In the genomic region with DNA sequence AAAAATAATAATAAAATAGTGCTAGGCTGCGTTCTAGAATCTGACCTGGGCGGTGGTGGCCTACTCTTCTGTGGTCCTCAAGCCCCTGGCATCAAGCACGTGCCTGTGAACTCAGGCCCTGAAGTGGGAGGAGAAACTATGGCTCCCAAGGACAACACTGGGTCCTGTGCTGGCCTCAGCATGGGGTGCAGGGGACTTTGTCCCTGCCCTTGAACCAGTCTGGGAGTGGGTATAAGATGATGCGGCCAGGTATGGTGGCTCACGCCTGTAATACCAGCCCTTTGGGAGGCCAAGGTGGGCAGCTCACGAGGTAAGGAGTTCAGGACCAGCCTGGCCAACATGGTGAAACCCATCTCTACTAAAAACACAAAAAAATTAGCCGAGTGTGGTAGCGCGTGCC, we compare ENCODE assay signal across 28 cellular contexts. TPM values are rescaled to one million over a fixed set of nuclear protein-coding genes. Genes with fewer than 3 reads are reported as not detected.
"Had no signal": no experiment of that assay in that cellular context is flagged by ENCODE, and none has a peak within 500 bp of the region (broad histone marks: within the 10 kb centered on the region; RNA-seq: fewer than 3 reads in every experiment).

No MANE protein-coding gene starts in this region.

- DNase-seq: activated B cell treated with CpG ODN at 0.5 μM for 24 hours; activated CD4-positive, alpha-beta memory T cell treated with anti-CD3 and anti-CD28 coated beads for 36 hours; activated CD4-positive, alpha-beta T cell treated with anti-CD3 and anti-CD28 coated beads for 1 hour; activated CD4-positive, alpha-beta T cell treated with anti-CD3 and anti-CD28 coated beads, Interleukin-2, amount 10 ng/mL, durations not matched to agents 7 days and 5 days; activated effector memory CD4-positive, alpha-beta T cell treated with Interleukin-2 at 50 U/mL for 16 hours; activated naive CD4-positive, alpha-beta T cell; activated T-cell treated with anti-CD3 and anti-CD28 coated beads, Interleukin-2, amount 50 U/mL, for 24 hours; central memory CD4-positive, alpha-beta T cell; Karpas-422; MM.1S; NCI-H1048; NCI-H146; NCI-H187 treated with DMSO at 0.1 percent for 48 hours; NCI-H2107; NCI-H345; NCI-H510A; NCI-H526 treated with DMSO at 0.1 percent for 48 hours; NCI-H82; T-cell; T-helper 2 cell; T1000 had no signal

- H3K4me3 ChIP-seq: ascending aorta, body of pancreas, K562, SK-N-MC had no signal

- H3K27me3 ChIP-seq: ascending aorta, body of pancreas had no signal

- ATAC-seq: body of pancreas, Right ventricle myocardium inferior, T-cell had no signal

- H3K27me3 Mint-ChIP-seq: activated B cell treated with CpG ODN at 0.5 μM for 24 hours; activated CD4-positive, alpha-beta memory T cell treated with anti-CD3 and anti-CD28 coated beads for 36 hours; activated CD4-positive, alpha-beta T cell treated with anti-CD3 and anti-CD28 coated beads, Interleukin-2, amount 10 ng/mL, durations not matched to agents 7 days and 5 days; activated naive CD4-positive, alpha-beta T cell treated with anti-CD3 and anti-CD28 coated beads, Interleukin-2, amount 50 U/mL, for 24 hours; activated T-cell treated with anti-CD3 and anti-CD28 coated beads, Interleukin-2, amount 50 U/mL, for 24 hours; T-cell had no signal

- H3K4me1 ChIP-seq: ascending aorta, body of pancreas had no signal

- H3K36me3 ChIP-seq: ascending aorta had no signal

- H3K9me3 ChIP-seq: ascending aorta, body of pancreas had no signal

- H3K27ac ChIP-seq: ascending aorta, body of pancreas, SK-N-MC had no signal

- H3K27ac Mint-ChIP-seq: activated B cell treated with CpG ODN at 0.5 μM for 24 hours; activated CD4-positive, alpha-beta memory T cell treated with anti-CD3 and anti-CD28 coated beads for 36 hours; activated CD4-positive, alpha-beta T cell treated with anti-CD3 and anti-CD28 coated beads, Interleukin-2, amount 10 ng/mL, durations not matched to agents 7 days and 5 days; activated naive CD4-positive, alpha-beta T cell treated with anti-CD3 and anti-CD28 coated beads, Interleukin-2, amount 50 U/mL, for 24 hours; activated T-cell treated with anti-CD3 and anti-CD28 coated beads, Interleukin-2, amount 50 U/mL, for 24 hours; activated T-helper 1 cell treated with anti-CD3 and anti-CD28 coated beads, Interleukin-12 subunit alpha, Interleukin-12 subunit beta, Interleukin-2, Interleukin-4 antibody, amounts not matched to agents 30 ng/mL and 10 ng/mL and 1 ng/mL, durations not matched to agents 14 hours and 24 hours and 36 hours; T-cell had no signal

- H3K9me3 Mint-ChIP-seq: activated B cell treated with CpG ODN at 0.5 μM for 24 hours; activated CD4-positive, alpha-beta memory T cell treated with anti-CD3 and anti-CD28 coated beads for 36 hours; activated CD4-positive, alpha-beta T cell treated with anti-CD3 and anti-CD28 coated beads, Interleukin-2, amount 10 ng/mL, durations not matched to agents 7 days and 5 days; activated naive CD4-positive, alpha-beta T cell treated with anti-CD3 and anti-CD28 coated beads, Interleukin-2, amount 50 U/mL, for 24 hours; activated T-cell treated with anti-CD3 and anti-CD28 coated beads, Interleukin-2, amount 50 U/mL, for 24 hours; activated T-helper 1 cell treated with anti-CD3 and anti-CD28 coated beads, Interleukin-12 subunit alpha, Interleukin-12 subunit beta, Interleukin-2, Interleukin-4 antibody, amounts not matched to agents 30 ng/mL and 10 ng/mL and 1 ng/mL, durations not matched to agents 14 hours and 24 hours and 36 hours; T-cell had no signal

- H3K4me3 Mint-ChIP-seq: activated B cell treated with CpG ODN at 0.5 μM for 24 hours; activated CD4-positive, alpha-beta memory T cell treated with anti-CD3 and anti-CD28 coated beads for 36 hours; activated CD4-positive, alpha-beta T cell treated with anti-CD3 and anti-CD28 coated beads, Interleukin-2, amount 10 ng/mL, durations not matched to agents 7 days and 5 days; activated naive CD4-positive, alpha-beta T cell treated with anti-CD3 and anti-CD28 coated beads, Interleukin-2, amount 50 U/mL, for 24 hours; activated T-cell treated with anti-CD3 and anti-CD28 coated beads, Interleukin-2, amount 50 U/mL, for 24 hours; activated T-helper 1 cell treated with anti-CD3 and anti-CD28 coated beads, Interleukin-12 subunit alpha, Interleukin-12 subunit beta, Interleukin-2, Interleukin-4 antibody, amounts not matched to agents 30 ng/mL and 10 ng/mL and 1 ng/mL, durations not matched to agents 14 hours and 24 hours and 36 hours; T-cell had no signal

- H3K4me1 Mint-ChIP-seq: activated B cell treated with CpG ODN at 0.5 μM for 24 hours; activated CD4-positive, alpha-beta T cell treated with anti-CD3 and anti-CD28 coated beads, Interleukin-2, amount 10 ng/mL, durations not matched to agents 7 days and 5 days; activated naive CD4-positive, alpha-beta T cell treated with anti-CD3 and anti-CD28 coated beads, Interleukin-2, amount 50 U/mL, for 24 hours; T-cell had no signal

- H3K36me3 Mint-ChIP-seq: activated CD4-positive, alpha-beta memory T cell treated with anti-CD3 and anti-CD28 coated beads for 36 hours; activated naive CD4-positive, alpha-beta T cell treated with anti-CD3 and anti-CD28 coated beads, Interleukin-2, amount 50 U/mL, for 24 hours; T-cell had no signal

RNA-seq across cellular contexts. Expression of gene SSC4D, which starts 20.7 kb away (rescaled TPM):
- total RNA-seq: ascending aorta had no signal
